ENCODE assay signal across 26 cellular contexts in genomic region chr22:30640361-30640760, GRCh38.
"Had no signal": no experiment of that assay in that cellular context is flagged by ENCODE, and none has a peak within 500 bp of the region (broad histone marks: within the 10 kb centered on the region; RNA-seq: fewer than 3 reads in every experiment).

No MANE protein-coding gene starts in this region.

- H3K9me3 ChIP-seq: body of pancreas, lower lobe of right lung, mucosa of descending colon, sigmoid colon, thyroid gland, upper lobe of right lung had no signal

- H3K27ac ChIP-seq: body of pancreas, lower lobe of right lung, sigmoid colon, thyroid gland, upper lobe of right lung, VCaP had no signal

- H3K4me3 Mint-ChIP-seq: activated CD4-positive, alpha-beta memory T cell treated with anti-CD3 and anti-CD28 coated beads, Interleukin-2, amount 10 ng/mL, durations not matched to agents 7 days and 5 days; activated CD4-positive, alpha-beta T cell treated with anti-CD3 and anti-CD28 coated beads, Interleukin-2, amount 10 ng/mL, durations not matched to agents 24 days and 14 days; activated naive CD8-positive, alpha-beta T cell treated with anti-CD3 and anti-CD28 coated beads, Interleukin-2, amount 50 U/mL, for 24 hours; activated T-helper 1 cell treated with anti-CD3 and anti-CD28 coated beads, Interleukin-12 subunit alpha, Interleukin-12 subunit beta, Interleukin-2, Interleukin-4 antibody, amounts not matched to agents 30 ng/mL and 10 ng/mL and 1 ng/mL, durations not matched to agents 14 hours and 24 hours and 36 hours; nephron progenitor cell had no signal

- H3K9me3 Mint-ChIP-seq: activated CD4-positive, alpha-beta T cell treated with anti-CD3 and anti-CD28 coated beads, Interleukin-2, amount 10 ng/mL, durations not matched to agents 24 days and 14 days; activated naive CD8-positive, alpha-beta T cell treated with anti-CD3 and anti-CD28 coated beads, Interleukin-2, amount 50 U/mL, for 24 hours; activated T-helper 1 cell treated with anti-CD3 and anti-CD28 coated beads, Interleukin-12 subunit alpha, Interleukin-12 subunit beta, Interleukin-2, Interleukin-4 antibody, amounts not matched to agents 30 ng/mL and 10 ng/mL and 1 ng/mL, durations not matched to agents 14 hours and 24 hours and 36 hours had no signal

- ATAC-seq: activated CD4-positive, CD25-positive, alpha-beta regulatory T cell treated with anti-CD3 and anti-CD28 coated beads, Interleukin-2, amount 50 U/mL, for 24 hours; activated naive CD8-positive, alpha-beta T cell treated with anti-CD3 and anti-CD28 coated beads, Interleukin-2, amount 50 U/mL, for 24 hours; body of pancreas; lower lobe of right lung; mucosa of descending colon; upper lobe of right lung had no signal

- H3K27me3 ChIP-seq: body of pancreas, sigmoid colon, thyroid gland, upper lobe of right lung had no signal

- DNase-seq: activated CD4-positive, alpha-beta memory T cell treated with anti-CD3 and anti-CD28 coated beads, Interleukin-2, amount 10 ng/mL, durations not matched to agents 7 days and 5 days; activated CD4-positive, alpha-beta T cell treated with anti-CD3 and anti-CD28 coated beads, Interleukin-2, amount 10 ng/mL, durations not matched to agents 24 days and 14 days; activated gamma-delta T cell; activated naive CD4-positive, alpha-beta T cell treated with anti-CD3 and anti-CD28 coated beads, Interleukin-2, amount 50 U/mL, for 16 hours; activated naive CD8-positive, alpha-beta T cell treated with anti-CD3 and anti-CD28 coated beads, Interleukin-2, amount 50 U/mL, for 24 hours; anterior cingulate cortex; body of pancreas; dermis blood vessel endothelial cell; effector memory CD4-positive, alpha-beta T cell; foreskin melanocyte; glutamatergic neuron; hippocampal formation; left colon; lower lobe of right lung; mesendoderm; mucosa of descending colon; nephron progenitor cell; occipital lobe; sigmoid colon; stimulated activated CD4-positive, alpha-beta T cell treated with anti-CD3 and anti-CD28 coated beads, Interleukin-2, amount 100 ng/mL, for 48 hours; stimulated activated naive CD4-positive, alpha-beta T cell treated with Interleukin-2 at 50 U/mL for 16 hours; thyroid gland; upper lobe of right lung had no signal

- H3K4me3 ChIP-seq: body of pancreas, lower lobe of right lung, mucosa of descending colon, sigmoid colon, thyroid gland, upper lobe of right lung had no signal

- H3K36me3 ChIP-seq: lower lobe of right lung, sigmoid colon, thyroid gland, upper lobe of right lung had no signal

- H3K27ac Mint-ChIP-seq: activated CD4-positive, alpha-beta memory T cell treated with anti-CD3 and anti-CD28 coated beads, Interleukin-2, amount 10 ng/mL, durations not matched to agents 7 days and 5 days; activated CD4-positive, alpha-beta T cell treated with anti-CD3 and anti-CD28 coated beads, Interleukin-2, amount 10 ng/mL, durations not matched to agents 24 days and 14 days; activated naive CD8-positive, alpha-beta T cell treated with anti-CD3 and anti-CD28 coated beads, Interleukin-2, amount 50 U/mL, for 24 hours; activated T-helper 1 cell treated with anti-CD3 and anti-CD28 coated beads, Interleukin-12 subunit alpha, Interleukin-12 subunit beta, Interleukin-2, Interleukin-4 antibody, amounts not matched to agents 30 ng/mL and 10 ng/mL and 1 ng/mL, durations not matched to agents 14 hours and 24 hours and 36 hours; nephron progenitor cell had no signal
